Comparison of ENCODE assay signal across 16 cellular contexts in the genomic region with DNA sequence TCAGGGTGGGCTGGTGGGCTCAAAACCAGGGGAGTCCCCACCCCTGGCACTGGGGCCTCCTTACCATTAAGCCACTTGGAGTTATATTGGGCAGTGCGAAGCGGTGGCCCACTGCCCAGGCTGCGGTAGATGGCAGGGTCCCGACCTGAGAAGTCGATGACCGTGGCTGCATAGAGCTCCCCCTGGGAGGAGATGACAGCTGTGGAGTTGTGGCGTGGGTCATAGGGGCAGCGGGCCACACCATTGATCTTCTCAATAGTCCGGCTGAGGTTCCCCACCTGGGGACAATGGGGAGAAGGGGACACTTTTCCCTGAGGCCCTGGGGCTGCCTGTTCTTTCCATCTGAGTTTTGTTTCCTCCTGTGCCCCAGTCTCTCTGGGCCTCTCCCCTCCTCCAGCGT.
A peak's percentile ranks its signal among the peaks of the same experiment; 100 is the strongest.
DNase-seq lines count a peak whose midpoint lies in the region; TF ChIP-seq lines count a peak whose summit lies in the region.
"Had no signal": no experiment of that assay in that cellular context is flagged by ENCODE, and none has a peak within 500 bp of the region (broad histone marks: within the 10 kb centered on the region; RNA-seq: fewer than 3 reads in every experiment).

No MANE protein-coding gene starts in this region.

- peak overlapping the region in 3 of 5 experiments; percentile 51 to 64 (median 64) for H3K27ac Mint-ChIP-seq in brain
- H3K27ac Mint-ChIP-seq: CD8-positive, alpha-beta T cell had no signal

- H3K36me3 Mint-ChIP-seq in brain: peaks cover 10% of the 10 kb centered on the region
- H3K36me3 Mint-ChIP-seq: CD8-positive, alpha-beta T cell had no signal

- H3K27me3 ChIP-seq in sigmoid colon (peaks cover 0 to 12% (median 7%) of the 10 kb centered on the region in 3 donors), tibial artery (peaks cover 0 to 12% of the 10 kb centered on the region in 2 donors)

- H3K36me3 ChIP-seq in sigmoid colon: no peaks in the 10 kb centered on the region
- no peaks in the 10 kb centered on the region for H3K36me3 ChIP-seq in tibial artery
- H3K36me3 ChIP-seq: BLaER1 had no signal

- H3K4me1 ChIP-seq in sigmoid colon: no peaks in the 10 kb centered on the region
- no peaks in the 10 kb centered on the region for H3K4me1 ChIP-seq in tibial artery
- H3K4me1 ChIP-seq: A549 had no signal

- TF ChIP-seq EP300 in sigmoid colon (IDR thresholded peaks at IDR 0.05): no peak

- peaks cover 17% of the 10 kb centered on the region for H3K4me1 Mint-ChIP-seq in brain
- H3K4me1 Mint-ChIP-seq: H9 had no signal

- peaks cover 4% of the 10 kb centered on the region for H3K27me3 Mint-ChIP-seq in brain

- H3K27ac ChIP-seq in sigmoid colon (no peak overlapping the region), tibial artery (no peak overlapping the region), caudate nucleus (ENCODE audit: low read depth, low read length) (no peak overlapping the region)
- H3K27ac ChIP-seq: A549, BLaER1 had no signal

- TF ChIP-seq CTCF in brain (conservative IDR thresholded peaks at IDR 0.05): no peak
- no peak for TF ChIP-seq CTCF in sigmoid colon (IDR thresholded peaks at IDR 0.05)
- no peak for TF ChIP-seq CTCF in tibial artery (IDR thresholded peaks at IDR 0.05)

- DNase-seq in mesenteric fat pad (ENCODE audit: low spot score) (peak; percentile 74), sigmoid colon (peak; percentile 42), tibial artery (peak; percentile 4 to 46), A172 (ENCODE audit: low spot score) (no peak), NCI-H146 treated with DMSO at 0.1 percent for 48 hours (lab: John Stamatoyannopoulos, UW; ENCODE audit: unreplicated experiment) (no peak), caudate nucleus (lab: John Stamatoyannopoulos, UW) (no peak)
- DNase-seq: Calu3; CD8-positive, alpha-beta T cell; DMS 273 treated with DMSO at 0.1 percent for 48 hours; DND-41; EL; H9 had no signal

- H3K4me3 Mint-ChIP-seq in brain: no peak overlapping the region
- H3K4me3 Mint-ChIP-seq: CD8-positive, alpha-beta T cell; H9 had no signal

- H3K9me3 ChIP-seq in sigmoid colon (no peaks in the 10 kb centered on the region), tibial artery (no peaks in the 10 kb centered on the region)
- H3K9me3 ChIP-seq: A549, BLaER1 had no signal

- 89 to 90% methylated on average over 10 of the region's 10 CpGs for WGBS in sigmoid colon, 2 donors

- intact Hi-C loops in sigmoid colon (cut with DNase I): no loop called here
- intact Hi-C loops in tibial artery (cut with DNase I; ENCODE audit: low total_unique reads): no loop called here

- no peak overlapping the region for H3K4me3 ChIP-seq in sigmoid colon
- no peak overlapping the region for H3K4me3 ChIP-seq in tibial artery
- H3K4me3 ChIP-seq: A549, BLaER1, GM12878 had no signal

- no peak for TF ChIP-seq POLR2A in sigmoid colon (IDR thresholded peaks at IDR 0.05)

- no peaks in the 10 kb centered on the region for H3K9me3 Mint-ChIP-seq in brain
- H3K9me3 Mint-ChIP-seq: CD8-positive, alpha-beta T cell; H9 had no signal

Comparison
In these comparisons a context has a peak if more than half of its experiments do, and no peak if none do; other contexts are left out.
1. DNase-seq: peak in mesenteric fat pad (single experiment), sigmoid colon (single experiment) and tibial artery (2 of 2); none in A172 (single experiment), NCI-H146 treated with DMSO at 0.1 percent for 48 hours (single experiment) and caudate nucleus (0 of 61).